ENCODE assay signal across 1 cellular context in genomic region chr11:75400110-75400865, GRCh38.
TF ChIP-seq lines count a peak whose summit lies in the region.

No MANE protein-coding gene starts in this region.

TF ChIP-seq in IMR-90, 13 proteins besides CTCF, POLR2A, EP300 and RAD21:
- TF ChIP-seq CHD1 (IDR thresholded peaks at IDR 0.05; ENCODE audit: low read depth, low read length) (no peak), MAZ (IDR thresholded peaks at IDR 0.05; ENCODE audit: borderline replicate concordance, low read depth, low read length) (no peak), SMC3 (IDR thresholded peaks at IDR 0.05; ENCODE audit: low read depth, low read length) (no peak), ELK1 (IDR thresholded peaks at IDR 0.05; ENCODE audit: borderline replicate concordance, low read depth, low read length) (no peak), NFE2L2 (IDR thresholded peaks at IDR 0.05; ENCODE audit: low read depth, low read length) (no peak), CEBPB (IDR thresholded peaks at IDR 0.05; ENCODE audit: low read depth, low read length) (no peak), FOS (IDR thresholded peaks at IDR 0.05; ENCODE audit: low read depth, low read length) (no peak), RCOR1 (IDR thresholded peaks at IDR 0.05; ENCODE audit: insufficient replicate concordance, low read length) (no peak), USF2 (IDR thresholded peaks at IDR 0.05; ENCODE audit: low read depth, low read length) (no peak), BHLHE40 (IDR thresholded peaks at IDR 0.05; ENCODE audit: low read depth, low read length) (no peak), MAFK (IDR thresholded peaks at IDR 0.05; ENCODE audit: low read depth, low read length) (no peak), MXI1 (IDR thresholded peaks at IDR 0.05; ENCODE audit: borderline replicate concordance, low read depth, low read length) (no peak; the same call in 1 of the 2 replicates), RFX5 (IDR thresholded peaks at IDR 0.05; ENCODE audit: low read depth, low read length) (no peak)
